In genomic region chr15:74866090-74866489, GRCh38 we compare ENCODE assay signal across 10 cellular contexts. TPM values are rescaled to one million over a fixed set of nuclear protein-coding genes. Genes with fewer than 3 reads are reported as not detected.
DNase-seq lines count a peak whose midpoint lies in the region; ATAC-seq and TF ChIP-seq lines count a peak whose summit lies in the region.
"Had no signal": no experiment of that assay in that cellular context is flagged by ENCODE, and none has a peak within 500 bp of the region (broad histone marks: within the 10 kb centered on the region; RNA-seq: fewer than 3 reads in every experiment).

No MANE protein-coding gene starts in this region.

- H3K4me1 ChIP-seq in psoas muscle, result peaks cover 58% of the 10 kb centered on the region
- peaks cover 63% of the 10 kb centered on the region for H3K4me1 ChIP-seq in upper lobe of right lung

- TF ChIP-seq CTCF in psoas muscle (IDR thresholded peaks at IDR 0.05), result no peak
- TF ChIP-seq CTCF in upper lobe of right lung (IDR thresholded peaks at IDR 0.05), result no peak

- WGBS in psoas muscle, 3 donors, result 71 to 88% (median 74%) methylated on average over 6 of the region's 6 CpGs

- H3K27me3 ChIP-seq in psoas muscle (ENCODE audit: insufficient read depth in 3 of 3, low read length in 2 of 3), result no peaks in the 10 kb centered on the region
- H3K27me3 ChIP-seq in upper lobe of right lung, result no peaks in the 10 kb centered on the region

- intact Hi-C loops in psoas muscle (cut with DNase I) (no loop called here), upper lobe of right lung (cut with DNase I) (no loop called here)

- H3K27ac ChIP-seq in psoas muscle (peak overlapping the region; percentile 25), upper lobe of right lung (no peak overlapping the region)

- ATAC-seq in esophagus mucosa (peak; percentile 66), psoas muscle (peak in 2 of 4 donors; percentile 23 to 41), GM19463 (IDR thresholded peaks at IDR 0.05; ENCODE audit: unreplicated experiment) (no peak), upper lobe of right lung (no peak)

- peaks cover 0 to 9% of the 10 kb centered on the region in 2 donors for H3K36me3 ChIP-seq in psoas muscle (ENCODE audit: insufficient read depth in 1 of 2, low read depth in 1 of 2)
- no peaks in the 10 kb centered on the region for H3K36me3 ChIP-seq in upper lobe of right lung

- H3K4me3 ChIP-seq in psoas muscle, result no peak overlapping the region
- H3K4me3 ChIP-seq in upper lobe of right lung, result no peak overlapping the region

- no peaks in the 10 kb centered on the region for H3K9me3 ChIP-seq in psoas muscle
- no peaks in the 10 kb centered on the region for H3K9me3 ChIP-seq in upper lobe of right lung

- DNase-seq in ELR (ENCODE audit: low read depth) (peak; percentile 79), RKO (ENCODE audit: low spot score) (peak; percentile 50), psoas muscle (no peak), NCI-H345 treated with DMSO at 0.1 percent for 48 hours (lab: John Stamatoyannopoulos, UW; ENCODE audit: unreplicated experiment) (no peak), upper lobe of right lung (no peak), NCI-H748 (lab: John Stamatoyannopoulos, UW; ENCODE audit: unreplicated experiment) (no peak)
- DNase-seq: NCI-H1694; stimulated activated CD8-positive, alpha-beta memory T cell treated with anti-CD3 and anti-CD28 coated beads, Interleukin-4, amount 100 ng/mL, for 48 hours had no signal

RNA-seq across cellular contexts. Expression of gene SCAMP2, which starts 7.1 kb away (rescaled TPM):
- 102 TPM for total RNA-seq in esophagus mucosa
- total RNA-seq in psoas muscle, result 10 to 100 TPM; 32.1 to 67.3 (median 52.6) TPM
- 10 to 100 TPM; 40.2 to 73.6 (median 48.6) TPM for polyA plus RNA-seq in psoas muscle
- total RNA-seq in upper lobe of right lung, result 115 TPM

RNA-seq across cellular contexts. Expression of gene ULK3, which starts 23.1 kb away (rescaled TPM):
- total RNA-seq in esophagus mucosa (43.3 TPM), psoas muscle (10 to 100 TPM; 17.7 to 34.5 (median 27.0) TPM), upper lobe of right lung (43.9 TPM)
- 10 to 100 TPM; 33.2 to 43.5 (median 42.8) TPM for polyA plus RNA-seq in psoas muscle

RNA-seq across cellular contexts. Expression of gene MPI, which starts 23.8 kb away (rescaled TPM):
- 28.2 TPM for total RNA-seq in esophagus mucosa
- 10 to 100 TPM; 37.6 to 61.2 (median 43.2) TPM for total RNA-seq in psoas muscle
- 10 to 100 TPM; 26.4 to 50.5 (median 38.9) TPM for polyA plus RNA-seq in psoas muscle
- total RNA-seq in upper lobe of right lung, result 26.7 TPM

RNA-seq across cellular contexts. Expression of gene CPLX3, which starts 39.7 kb away (rescaled TPM):
- total RNA-seq in esophagus mucosa (not detected), psoas muscle (under 1 TPM in 1 of 4 donors, not detected in 3; 0.19 TPM), upper lobe of right lung (not detected)
- polyA plus RNA-seq in psoas muscle, result under 1 TPM in 2 of 3 donors, not detected in 1; 0.03 to 0.04 TPM

RNA-seq across cellular contexts. Expression of gene FAM219B, which starts 40.6 kb away (rescaled TPM):
- total RNA-seq in esophagus mucosa, result 62.5 TPM
- total RNA-seq in psoas muscle, result 10 to 100 TPM; 41.0 to 78.0 (median 53.7) TPM
- 10 to 100 TPM; 26.5 to 48.4 (median 27.2) TPM for polyA plus RNA-seq in psoas muscle
- total RNA-seq in upper lobe of right lung, result 75.4 TPM

Comparison
In these comparisons a context has a peak if more than half of its experiments do, and no peak if none do; other contexts are left out.
1. DNase-seq: peak in ELR (single experiment) and RKO (single experiment); none in psoas muscle (0 of 2), NCI-H345 treated with DMSO at 0.1 percent for 48 hours (single experiment), upper lobe of right lung (single experiment) and NCI-H748 (single experiment).